Comparison of ENCODE assay signal across 21 cellular contexts in genomic region chr7:98520356-98520932, GRCh38.
DNase-seq lines count a peak whose midpoint lies in the region; ATAC-seq and TF ChIP-seq lines count a peak whose summit lies in the region.
"Had no signal": no experiment of that assay in that cellular context is flagged by ENCODE, and none has a peak within 500 bp of the region (broad histone marks: within the 10 kb centered on the region; RNA-seq: fewer than 3 reads in every experiment).

No MANE protein-coding gene starts in this region.

- no peak overlapping the region for H3K27ac Mint-ChIP-seq in stimulated activated naive CD8-positive, alpha-beta T cell treated with anti-CD3 and anti-CD28 coated beads, Interleukin-15, amount 100 ng/mL, for 72 hours
- H3K27ac Mint-ChIP-seq: activated naive CD4-positive, alpha-beta T cell treated with anti-CD3 and anti-CD28 coated beads, Interleukin-2, amount 50 U/mL, for 72 hours; CD4-positive, CD25-positive, alpha-beta regulatory T cell; natural killer cell treated with Interleukin-12 subunit alpha and Interleukin-12 subunit beta and Interleukin-15 and Interleukin-18, amount 100 ng/mL, for 72 hours; stimulated activated memory B cell treated with anti-CD40 and anti-IgM and Interleukin-4, amounts not matched to agents 10 μg/mL and 1 μg/mL and 100 μg/mL, for 72 hours had no signal

- H3K4me1 Mint-ChIP-seq in stimulated activated naive CD8-positive, alpha-beta T cell treated with anti-CD3 and anti-CD28 coated beads, Interleukin-15, amount 100 ng/mL, for 72 hours: no peaks in the 10 kb centered on the region
- H3K4me1 Mint-ChIP-seq: CD4-positive, CD25-positive, alpha-beta regulatory T cell; stimulated activated memory B cell treated with anti-CD40 and anti-IgM and Interleukin-4, amounts not matched to agents 10 μg/mL and 1 μg/mL and 100 μg/mL, for 72 hours had no signal

- no peaks in the 10 kb centered on the region for H3K79me1 ChIP-seq in mesendoderm (ENCODE audit: low read length)

- TF ChIP-seq CTCF in colonic mucosa (IDR thresholded peaks at IDR 0.05): no peak

- H3K56ac ChIP-seq in mesendoderm (ENCODE audit: low read length): no peak overlapping the region

- no peak overlapping the region for H3K4me3 Mint-ChIP-seq in stimulated activated naive CD8-positive, alpha-beta T cell treated with anti-CD3 and anti-CD28 coated beads, Interleukin-15, amount 100 ng/mL, for 72 hours
- H3K4me3 Mint-ChIP-seq: CD4-positive, CD25-positive, alpha-beta regulatory T cell; natural killer cell treated with Interleukin-12 subunit alpha and Interleukin-12 subunit beta and Interleukin-15 and Interleukin-18, amount 100 ng/mL, for 72 hours; stimulated activated memory B cell treated with anti-CD40 and anti-IgM and Interleukin-4, amounts not matched to agents 10 μg/mL and 1 μg/mL and 100 μg/mL, for 72 hours had no signal

- no peaks in the 10 kb centered on the region for H3K36me3 ChIP-seq in MG63
- no peaks in the 10 kb centered on the region for H3K36me3 ChIP-seq in colonic mucosa
- no peaks in the 10 kb centered on the region for H3K36me3 ChIP-seq in mesendoderm (ENCODE audit: control insufficient read depth, insufficient read depth, low read length)
- H3K36me3 ChIP-seq: lower lobe of right lung, suprapubic skin had no signal

- no peaks in the 10 kb centered on the region for H3K9me3 ChIP-seq in MG63
- no peaks in the 10 kb centered on the region for H3K9me3 ChIP-seq in colonic mucosa
- H3K9me3 ChIP-seq: lower lobe of right lung, mucosa of descending colon, suprapubic skin had no signal

- peaks cover 0 to 21% of the 10 kb centered on the region in 2 donors for H3K9me3 Mint-ChIP-seq in stimulated activated naive CD8-positive, alpha-beta T cell treated with anti-CD3 and anti-CD28 coated beads, Interleukin-15, amount 100 ng/mL, for 72 hours
- H3K9me3 Mint-ChIP-seq: natural killer cell treated with Interleukin-12 subunit alpha and Interleukin-12 subunit beta and Interleukin-15 and Interleukin-18, amount 100 ng/mL, for 72 hours had no signal

- H3K79me2 ChIP-seq in mesendoderm (ENCODE audit: control insufficient read depth, insufficient read depth, low read length): no peaks in the 10 kb centered on the region

- no peak for ATAC-seq in stimulated activated naive CD8-positive, alpha-beta T cell treated with anti-CD3 and anti-CD28 coated beads, Interleukin-15, Interleukin-2, amounts not matched to agents 100 U/mL and 50 U/mL, for 24 hours
- no peak for ATAC-seq in stimulated activated naive CD8-positive, alpha-beta T cell treated with anti-CD3 and anti-CD28 coated beads, Interleukin-15, amount 100 ng/mL, for 72 hours
- no peak for ATAC-seq in GM18861 (IDR thresholded peaks at IDR 0.05; ENCODE audit: unreplicated experiment)
- ATAC-seq: activated naive CD4-positive, alpha-beta T cell treated with anti-CD3 and anti-CD28 coated beads, Interleukin-2, amount 50 U/mL, for 72 hours; lower lobe of right lung; mucosa of descending colon; natural killer cell treated with Interleukin-12 subunit alpha and Interleukin-12 subunit beta and Interleukin-15 and Interleukin-18, amount 100 ng/mL, for 72 hours; stimulated activated memory B cell treated with anti-CD40 and anti-IgM and Interleukin-4, amounts not matched to agents 10 μg/mL and 1 μg/mL and 100 μg/mL, for 72 hours had no signal

- no peak overlapping the region for H3K27ac ChIP-seq in colonic mucosa
- no peak overlapping the region for H3K27ac ChIP-seq in mesendoderm (ENCODE audit: low read depth, low read length)
- H3K27ac ChIP-seq: coronary artery, GM23248, lower lobe of right lung, suprapubic skin had no signal

- no peak overlapping the region for H4K5ac ChIP-seq in mesendoderm (ENCODE audit: low read length)

- H4K8ac ChIP-seq in mesendoderm (ENCODE audit: low read depth, low read length): no peak overlapping the region

- H3K4me2 ChIP-seq in mesendoderm (ENCODE audit: low read length): no peak overlapping the region

- H2BK5ac ChIP-seq in mesendoderm (ENCODE audit: low read length): no peak overlapping the region

- no peaks in the 10 kb centered on the region for H3K27me3 ChIP-seq in MG63
- H3K27me3 ChIP-seq in colonic mucosa: no peaks in the 10 kb centered on the region
- H3K27me3 ChIP-seq in mesendoderm (ENCODE audit: insufficient read depth, low read length, poor library complexity): no peaks in the 10 kb centered on the region
- H3K27me3 ChIP-seq: suprapubic skin had no signal

- no CpG with 5 or more reads among the region's 9 CpGs for WGBS in mesendoderm (ENCODE audit: extremely low coverage, insufficient coverage, low lambda C conversion rate)

- H2AK5ac ChIP-seq in mesendoderm (ENCODE audit: low read length): no peak overlapping the region

- no peak overlapping the region for H3K9ac ChIP-seq in colonic mucosa (ENCODE audit: low read depth in 2 of 2, low read length in 2 of 2)
- no peak overlapping the region for H3K9ac ChIP-seq in mesendoderm (ENCODE audit: low read length)
- H3K9ac ChIP-seq: GM23248 had no signal

- no peak overlapping the region for H3K23ac ChIP-seq in mesendoderm (ENCODE audit: low read length)

- no peak overlapping the region for H3K4ac ChIP-seq in mesendoderm (ENCODE audit: low read depth, low read length)

- no peaks in the 10 kb centered on the region for H3K27me3 Mint-ChIP-seq in stimulated activated naive CD8-positive, alpha-beta T cell treated with anti-CD3 and anti-CD28 coated beads, Interleukin-15, amount 100 ng/mL, for 72 hours
- H3K27me3 Mint-ChIP-seq: CD4-positive, CD25-positive, alpha-beta regulatory T cell; natural killer cell treated with Interleukin-12 subunit alpha and Interleukin-12 subunit beta and Interleukin-15 and Interleukin-18, amount 100 ng/mL, for 72 hours; stimulated activated memory B cell treated with anti-CD40 and anti-IgM and Interleukin-4, amounts not matched to agents 10 μg/mL and 1 μg/mL and 100 μg/mL, for 72 hours had no signal

- DNase-seq in stimulated activated naive CD8-positive, alpha-beta T cell treated with anti-CD3 and anti-CD28 coated beads, Interleukin-15, Interleukin-2, amounts not matched to agents 100 U/mL and 50 U/mL, for 24 hours: peak; percentile 8
- DNase-seq in stimulated activated naive CD8-positive, alpha-beta T cell treated with anti-CD3 and anti-CD28 coated beads, Interleukin-15, amount 100 ng/mL, for 72 hours: no peak
- peak; percentile 4 for DNase-seq in MG63
- DNase-seq in colonic mucosa: peak; percentile 22
- DNase-seq in SHP77 (lab: John Stamatoyannopoulos, UW): no peak
- no peak for DNase-seq in mesendoderm
- DNase-seq: CD4-positive, CD25-positive, alpha-beta regulatory T cell; effector memory CD4-positive, alpha-beta T cell; erythroblast; GM23248; head of caudate nucleus; lower lobe of right lung; mucosa of descending colon; NCI-H2029 treated with DMSO at 0.1 percent for 48 hours; small intestine had no signal

- H2BK15ac ChIP-seq in mesendoderm (replicated peaks; ENCODE audit: low read depth): no peak overlapping the region

- intact Hi-C loops in colonic mucosa (cut with DNase I): no loop called here

- no peak overlapping the region for H2BK120ac ChIP-seq in mesendoderm (ENCODE audit: low read depth, low read length)

- H3K4me3 ChIP-seq in MG63: no peak overlapping the region
- no peak overlapping the region for H3K4me3 ChIP-seq in colonic mucosa
- no peak overlapping the region for H3K4me3 ChIP-seq in mesendoderm (ENCODE audit: low read length)
- H3K4me3 ChIP-seq: coronary artery, GM23248, lower lobe of right lung, mucosa of descending colon, suprapubic skin had no signal

- H3K4me1 ChIP-seq in colonic mucosa (no peaks in the 10 kb centered on the region), mesendoderm (ENCODE audit: control insufficient read depth, low read depth, low read length) (no peaks in the 10 kb centered on the region)
- H3K4me1 ChIP-seq: lower lobe of right lung, suprapubic skin had no signal

- H3K18ac ChIP-seq in mesendoderm (ENCODE audit: low read length): no peak overlapping the region

Comparison
In these comparisons a context has a peak if more than half of its experiments do, and no peak if none do; other contexts are left out.
1. DNase-seq: peak in stimulated activated naive CD8-positive, alpha-beta T cell treated with anti-CD3 and anti-CD28 coated beads, Interleukin-15, Interleukin-2, amounts not matched to agents 100 U/mL and 50 U/mL, for 24 hours (single experiment), MG63 (single experiment) and colonic mucosa (single experiment); none in stimulated activated naive CD8-positive, alpha-beta T cell treated with anti-CD3 and anti-CD28 coated beads, Interleukin-15, amount 100 ng/mL, for 72 hours (0 of 2), SHP77 (0 of 2) and mesendoderm (single experiment).